Comparison of ENCODE assay signal across 18 cellular contexts in genomic region chr9:131693651-131694597, GRCh38. TPM values are rescaled to one million over a fixed set of nuclear protein-coding genes. Genes with fewer than 3 reads are reported as not detected.
DNase-seq lines count a peak whose midpoint lies in the region; ATAC-seq and TF ChIP-seq lines count a peak whose summit lies in the region.
"Had no signal": no experiment of that assay in that cellular context is flagged by ENCODE, and none has a peak within 500 bp of the region (broad histone marks: within the 10 kb centered on the region; RNA-seq: fewer than 3 reads in every experiment).

No MANE protein-coding gene starts in this region.

- TF ChIP-seq CTCF in OCI-LY1 (IDR thresholded peaks at IDR 0.05; ENCODE audit: low read length) (no peak), osteoblast (IDR thresholded peaks at IDR 0.05; ENCODE audit: extremely low read depth, low read depth, low read length) (no peak), GM10266 (IDR thresholded peaks at IDR 0.05; ENCODE audit: control insufficient read depth, insufficient read depth, low read depth, missing control alignments) (no peak)

- H3K27ac ChIP-seq in OCI-LY1 (ENCODE audit: low read depth, low read length, poor library complexity, severe bottlenecking): peak overlapping the region; percentile 11
- H3K27ac ChIP-seq in osteoblast (ENCODE audit: low read depth, low read length): no peak overlapping the region
- H3K27ac ChIP-seq: hepatocyte, tibial artery, WERI-Rb-1 had no signal

- no peak for DNase-seq in activated CD4-positive, alpha-beta T cell treated with anti-CD3 and anti-CD28 coated beads, Interleukin-2, amount 10 ng/mL, durations not matched to agents 24 days and 14 days
- no peak for DNase-seq in activated CD4-positive, alpha-beta T cell treated with anti-CD3 and anti-CD28 coated beads for 48 hours
- no peak for DNase-seq in effector memory CD8-positive, alpha-beta T cell
- peak; percentile 18 for DNase-seq in osteoblast (ENCODE audit: insufficient read length, low spot score, missing footprints)
- DNase-seq in GM10266 (ENCODE audit: extremely low spot score): no peak
- DNase-seq in NCI-H774 (lab: John Stamatoyannopoulos, UW): no peak
- DNase-seq: cortex of kidney; esophagus squamous epithelium; NCI-H1694 treated with DMSO at 0.1 percent for 48 hours; nephron progenitor cell; right cardiac atrium; SK-N-SH; stimulated activated CD4-positive, alpha-beta T cell treated with anti-CD3 and anti-CD28 coated beads, Interleukin-1b, Interleukin-23, amount 100 ng/mL, for 48 hours; tibial artery; WERI-Rb-1 had no signal

- H3K27me3 ChIP-seq in OCI-LY1 (ENCODE audit: insufficient read depth, low read length) (no peaks in the 10 kb centered on the region), osteoblast (ENCODE audit: insufficient read depth, low read length) (no peaks in the 10 kb centered on the region)
- H3K27me3 ChIP-seq: esophagus squamous epithelium, hepatocyte, tibial artery had no signal

- no peaks in the 10 kb centered on the region for H3K9me3 ChIP-seq in OCI-LY1 (ENCODE audit: low read length)
- no peaks in the 10 kb centered on the region for H3K9me3 ChIP-seq in osteoblast (ENCODE audit: low read depth, low read length)
- H3K9me3 ChIP-seq: esophagus squamous epithelium, SK-N-SH, tibial artery had no signal

- no peaks in the 10 kb centered on the region for H4K20me1 ChIP-seq in OCI-LY1 (ENCODE audit: insufficient read depth, low read length)
- peaks cover 77% of the 10 kb centered on the region for H4K20me1 ChIP-seq in osteoblast (ENCODE audit: insufficient read depth, low read length)

- intact Hi-C loops in activated CD4-positive, alpha-beta T cell treated with anti-CD3 and anti-CD28 coated beads, Interleukin-2, amount 10 ng/mL, durations not matched to agents 24 days and 14 days (cut with micrococcal nuclease): no loop called here

- H3K27me3 Mint-ChIP-seq in activated CD4-positive, alpha-beta T cell treated with anti-CD3 and anti-CD28 coated beads, Interleukin-2, amount 10 ng/mL, durations not matched to agents 24 days and 14 days: no peaks in the 10 kb centered on the region
- H3K27me3 Mint-ChIP-seq in effector memory CD8-positive, alpha-beta T cell: no peaks in the 10 kb centered on the region

- H3K4me2 ChIP-seq in OCI-LY1 (ENCODE audit: low read length) (no peak overlapping the region), osteoblast (ENCODE audit: insufficient read depth, low read length) (no peak overlapping the region)
- H3K4me2 ChIP-seq: hepatocyte, SK-N-SH had no signal

- H3K4me3 ChIP-seq in OCI-LY1 (ENCODE audit: low read depth, low read length, poor library complexity, severe bottlenecking) (no peak overlapping the region), osteoblast (ENCODE audit: insufficient read depth, low read length) (no peak overlapping the region)
- H3K4me3 ChIP-seq: esophagus squamous epithelium, hepatocyte, tibial artery had no signal

- H3K4me1 ChIP-seq in OCI-LY1 (ENCODE audit: insufficient read depth, low read length, severe bottlenecking) (peaks cover 91% of the 10 kb centered on the region), osteoblast (ENCODE audit: insufficient read depth, low read length) (peaks cover 2% of the 10 kb centered on the region)

- H3F3A ChIP-seq in OCI-LY1 (ENCODE audit: insufficient read depth, low read length): no peaks in the 10 kb centered on the region

- H3K36me3 Mint-ChIP-seq in activated CD4-positive, alpha-beta T cell treated with anti-CD3 and anti-CD28 coated beads, Interleukin-2, amount 10 ng/mL, durations not matched to agents 24 days and 14 days (ENCODE audit: low read depth): peaks cover 14% of the 10 kb centered on the region
- peaks cover 4% of the 10 kb centered on the region for H3K36me3 Mint-ChIP-seq in effector memory CD8-positive, alpha-beta T cell (ENCODE audit: insufficient read depth)

- H3K9ac ChIP-seq in OCI-LY1 (ENCODE audit: low read length): no peak overlapping the region
- H3K9ac ChIP-seq: SK-N-SH had no signal

- no peaks in the 10 kb centered on the region for H3K9me3 Mint-ChIP-seq in activated CD4-positive, alpha-beta T cell treated with anti-CD3 and anti-CD28 coated beads, Interleukin-2, amount 10 ng/mL, durations not matched to agents 24 days and 14 days
- H3K9me3 Mint-ChIP-seq in effector memory CD8-positive, alpha-beta T cell: no peaks in the 10 kb centered on the region

- H2AFZ ChIP-seq in OCI-LY1 (ENCODE audit: low read length): no peak overlapping the region
- H2AFZ ChIP-seq in osteoblast (ENCODE audit: low read length): no peak overlapping the region
- H2AFZ ChIP-seq: hepatocyte had no signal

- H3K36me3 ChIP-seq in OCI-LY1 (ENCODE audit: insufficient read depth, low read length) (no peaks in the 10 kb centered on the region; the same call in 1 of the 2 replicates), osteoblast (ENCODE audit: insufficient read depth, low read length) (no peaks in the 10 kb centered on the region)
- H3K36me3 ChIP-seq: esophagus squamous epithelium, tibial artery, WERI-Rb-1 had no signal

- H3K27ac Mint-ChIP-seq in activated CD4-positive, alpha-beta T cell treated with anti-CD3 and anti-CD28 coated beads, Interleukin-2, amount 10 ng/mL, durations not matched to agents 24 days and 14 days: peak overlapping the region; percentile 31
- peak overlapping the region; percentile 12 to 88 for H3K27ac Mint-ChIP-seq in effector memory CD8-positive, alpha-beta T cell
- H3K27ac Mint-ChIP-seq: nephron progenitor cell had no signal

- ATAC-seq in effector memory CD8-positive, alpha-beta T cell (replicated peaks): peak; percentile 37
- ATAC-seq in GM18867 (IDR thresholded peaks at IDR 0.05; ENCODE audit: unreplicated experiment): no peak
- ATAC-seq: right cardiac atrium had no signal

- peaks cover 71% of the 10 kb centered on the region for H3K4me1 Mint-ChIP-seq in activated CD4-positive, alpha-beta T cell treated with anti-CD3 and anti-CD28 coated beads, Interleukin-2, amount 10 ng/mL, durations not matched to agents 24 days and 14 days
- peaks cover 75 to 80% of the 10 kb centered on the region in 2 donors for H3K4me1 Mint-ChIP-seq in effector memory CD8-positive, alpha-beta T cell (ENCODE audit: low read depth in 2 of 2)

- no peak overlapping the region for H3K4me3 Mint-ChIP-seq in activated CD4-positive, alpha-beta T cell treated with anti-CD3 and anti-CD28 coated beads, Interleukin-2, amount 10 ng/mL, durations not matched to agents 24 days and 14 days
- H3K4me3 Mint-ChIP-seq in effector memory CD8-positive, alpha-beta T cell: peak overlapping the region; percentile 22 to 33
- H3K4me3 Mint-ChIP-seq: nephron progenitor cell had no signal

- no peaks in the 10 kb centered on the region for H3K9me2 ChIP-seq in OCI-LY1 (ENCODE audit: low read depth, low read length)
- H3K9me2 ChIP-seq: SK-N-SH had no signal

- H3K79me2 ChIP-seq in OCI-LY1 (ENCODE audit: insufficient read depth, low read length): peaks cover 71% of the 10 kb centered on the region
- H3K79me2 ChIP-seq in osteoblast (ENCODE audit: insufficient read depth, low read length): peaks cover 86% of the 10 kb centered on the region

RNA-seq across cellular contexts. Expression of gene RAPGEF1, which starts 46.0 kb away (rescaled TPM):
- total RNA-seq in activated CD4-positive, alpha-beta T cell treated with anti-CD3 and anti-CD28 coated beads, Interleukin-2, amount 10 ng/mL, durations not matched to agents 24 days and 14 days: 150 and 153 TPM in 2 replicates
- total RNA-seq in osteoblast: 34.7 and 42.1 TPM in 2 replicates
